In the genomic region with DNA sequence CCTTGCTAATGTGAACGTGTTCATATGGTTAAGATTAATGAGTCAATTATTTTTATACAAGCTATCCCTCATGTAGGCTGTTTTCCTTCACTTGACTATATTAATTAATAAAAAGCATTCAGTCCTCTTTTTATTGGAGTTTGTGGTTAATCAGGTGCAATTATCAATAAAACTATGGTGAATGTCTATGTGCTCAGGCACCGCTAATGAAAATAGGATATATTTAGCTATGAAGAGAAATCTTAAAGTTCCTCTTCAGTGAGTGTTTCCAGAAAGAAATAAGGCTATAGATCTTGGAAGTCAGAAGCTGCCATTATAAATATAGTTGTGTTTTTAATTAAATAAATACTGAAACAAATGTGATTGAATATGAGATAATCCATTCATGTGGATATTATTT, we compare ENCODE assay signal across 28 cellular contexts.
"Had no signal": no experiment of that assay in that cellular context is flagged by ENCODE, and none has a peak within 500 bp of the region (broad histone marks: within the 10 kb centered on the region; RNA-seq: fewer than 3 reads in every experiment).

No MANE protein-coding gene starts in this region.

- H3K27me3 Mint-ChIP-seq: type B pancreatic cell had no signal

- H2AFZ ChIP-seq: neural progenitor cell, parathyroid adenoma had no signal

- H3K36me3 ChIP-seq: neural progenitor cell, ovary, right lobe of liver, sigmoid colon, stomach, tibial artery, transverse colon, upper lobe of right lung, uterus had no signal

- H3K27ac ChIP-seq: neural progenitor cell, ovary, parathyroid adenoma, psoas muscle, right lobe of liver, sigmoid colon, stomach, testis, tibial artery, transverse colon, upper lobe of right lung, uterus had no signal

- H3K4me1 ChIP-seq: neural progenitor cell, parathyroid adenoma, psoas muscle, right lobe of liver, sigmoid colon, testis, tibial artery, transverse colon, upper lobe of right lung, uterus had no signal

- H3K9me3 ChIP-seq: ovary, right lobe of liver, stomach, testis, tibial artery, transverse colon, upper lobe of right lung, uterus had no signal

- H3K4me1 Mint-ChIP-seq: naive thymus-derived CD8-positive, alpha-beta T cell; neural progenitor cell; stimulated activated effector memory CD8-positive, alpha-beta T cell treated with anti-CD3 and anti-CD28 coated beads, Interleukin-12 subunit alpha, Interleukin-12 subunit beta, amount 100 ng/mL, for 72 hours; stimulated activated naive B cell treated with anti-CD40 and anti-IgM and Interleukin-4, amounts not matched to agents 10 μg/mL and 1 μg/mL and 100 μg/mL, for 72 hours had no signal

- DNase-seq: naive thymus-derived CD8-positive, alpha-beta T cell; occipital lobe; ovary; posterior cingulate gyrus; psoas muscle; right cardiac atrium; right lobe of liver; sigmoid colon; small intestine; stimulated activated CD4-positive, alpha-beta T cell treated with anti-CD3 and anti-CD28 coated beads, Interleukin-15, amount 100 ng/mL, for 24 hours; stimulated activated CD4-positive, alpha-beta T cell treated with anti-CD3 and anti-CD28 coated beads, Interleukin-2, amount 100 ng/mL, for 24 hours; stimulated activated CD4-positive, alpha-beta T cell treated with anti-CD3 and anti-CD28 coated beads, Interleukin-2, amount 100 ng/mL, for 48 hours; stimulated activated CD4-positive, alpha-beta T cell treated with anti-CD3 and anti-CD28 coated beads, Interleukin-4, amount 100 ng/mL, for 24 hours; stimulated activated naive B cell treated with anti-CD40 and anti-IgM and Interleukin-4, amounts not matched to agents 10 μg/mL and 1 μg/mL and 100 μg/mL, for 72 hours; stimulated activated naive CD4-positive, alpha-beta T cell treated with Interleukin-2 at 50 U/mL for 16 hours; stomach; testis; tibial artery; transverse colon; upper lobe of right lung; uterus had no signal

- H3K4me3 ChIP-seq: neural progenitor cell, ovary, psoas muscle, right lobe of liver, sigmoid colon, stomach, testis, tibial artery, transverse colon, upper lobe of right lung, uterus had no signal

- H3K4me3 Mint-ChIP-seq: naive thymus-derived CD8-positive, alpha-beta T cell; natural killer cell treated with Interleukin-12 subunit alpha and Interleukin-12 subunit beta and Interleukin-15 and Interleukin-18, amount 100 ng/mL, for 72 hours; neural progenitor cell; stimulated activated effector memory CD8-positive, alpha-beta T cell treated with anti-CD3 and anti-CD28 coated beads, Interleukin-12 subunit alpha, Interleukin-12 subunit beta, amount 100 ng/mL, for 72 hours; stimulated activated naive B cell treated with anti-CD40 and anti-IgM and Interleukin-4, amounts not matched to agents 10 μg/mL and 1 μg/mL and 100 μg/mL, for 72 hours; stimulated activated naive CD8-positive, alpha-beta T cell treated with anti-CD3 and anti-CD28 coated beads, Interleukin-15, Interleukin-2, amounts not matched to agents 100 ng/mL and 50 ng/mL, for 24 hours had no signal

- H3K27ac Mint-ChIP-seq: naive thymus-derived CD8-positive, alpha-beta T cell; natural killer cell treated with Interleukin-12 subunit alpha and Interleukin-12 subunit beta and Interleukin-15 and Interleukin-18, amount 100 ng/mL, for 72 hours; neural progenitor cell; progenitor cell of endocrine pancreas; stimulated activated effector memory CD8-positive, alpha-beta T cell treated with anti-CD3 and anti-CD28 coated beads, Interleukin-12 subunit alpha, Interleukin-12 subunit beta, amount 100 ng/mL, for 72 hours; stimulated activated naive B cell treated with anti-CD40 and anti-IgM and Interleukin-4, amounts not matched to agents 10 μg/mL and 1 μg/mL and 100 μg/mL, for 72 hours; stimulated activated naive CD8-positive, alpha-beta T cell treated with anti-CD3 and anti-CD28 coated beads, Interleukin-15, Interleukin-2, amounts not matched to agents 100 ng/mL and 50 ng/mL, for 24 hours had no signal

- ATAC-seq: naive thymus-derived CD8-positive, alpha-beta T cell; natural killer cell treated with Interleukin-12 subunit alpha and Interleukin-12 subunit beta and Interleukin-15 and Interleukin-18, amount 100 ng/mL, for 72 hours; psoas muscle; right cardiac atrium; right lobe of liver; stimulated activated effector memory CD8-positive, alpha-beta T cell treated with anti-CD3 and anti-CD28 coated beads, Interleukin-12 subunit alpha, Interleukin-12 subunit beta, amount 100 ng/mL, for 72 hours; stimulated activated naive B cell treated with anti-CD40 and anti-IgM and Interleukin-4, amounts not matched to agents 10 μg/mL and 1 μg/mL and 100 μg/mL, for 72 hours; upper lobe of right lung had no signal

- H3K9ac ChIP-seq: neural progenitor cell, parathyroid adenoma had no signal

- H3K4me2 ChIP-seq: neural progenitor cell had no signal

- H3K9me3 Mint-ChIP-seq: naive thymus-derived CD8-positive, alpha-beta T cell; natural killer cell treated with Interleukin-12 subunit alpha and Interleukin-12 subunit beta and Interleukin-15 and Interleukin-18, amount 100 ng/mL, for 72 hours; stimulated activated effector memory CD8-positive, alpha-beta T cell treated with anti-CD3 and anti-CD28 coated beads, Interleukin-12 subunit alpha, Interleukin-12 subunit beta, amount 100 ng/mL, for 72 hours; stimulated activated naive CD8-positive, alpha-beta T cell treated with anti-CD3 and anti-CD28 coated beads, Interleukin-15, Interleukin-2, amounts not matched to agents 100 ng/mL and 50 ng/mL, for 24 hours; type B pancreatic cell had no signal

- H3K27me3 ChIP-seq: neural progenitor cell, ovary, right lobe of liver, sigmoid colon, stomach, testis, tibial artery, transverse colon, upper lobe of right lung, uterus had no signal

- H3K79me2 ChIP-seq: parathyroid adenoma had no signal

- H3K36me3 Mint-ChIP-seq: naive thymus-derived CD8-positive, alpha-beta T cell; natural killer cell treated with Interleukin-12 subunit alpha and Interleukin-12 subunit beta and Interleukin-15 and Interleukin-18, amount 100 ng/mL, for 72 hours; neural progenitor cell; stimulated activated effector memory CD8-positive, alpha-beta T cell treated with anti-CD3 and anti-CD28 coated beads, Interleukin-12 subunit alpha, Interleukin-12 subunit beta, amount 100 ng/mL, for 72 hours; stimulated activated naive B cell treated with anti-CD40 and anti-IgM and Interleukin-4, amounts not matched to agents 10 μg/mL and 1 μg/mL and 100 μg/mL, for 72 hours; type B pancreatic cell had no signal
